12 cellular contexts compared by ENCODE assay signal in the genomic region with DNA sequence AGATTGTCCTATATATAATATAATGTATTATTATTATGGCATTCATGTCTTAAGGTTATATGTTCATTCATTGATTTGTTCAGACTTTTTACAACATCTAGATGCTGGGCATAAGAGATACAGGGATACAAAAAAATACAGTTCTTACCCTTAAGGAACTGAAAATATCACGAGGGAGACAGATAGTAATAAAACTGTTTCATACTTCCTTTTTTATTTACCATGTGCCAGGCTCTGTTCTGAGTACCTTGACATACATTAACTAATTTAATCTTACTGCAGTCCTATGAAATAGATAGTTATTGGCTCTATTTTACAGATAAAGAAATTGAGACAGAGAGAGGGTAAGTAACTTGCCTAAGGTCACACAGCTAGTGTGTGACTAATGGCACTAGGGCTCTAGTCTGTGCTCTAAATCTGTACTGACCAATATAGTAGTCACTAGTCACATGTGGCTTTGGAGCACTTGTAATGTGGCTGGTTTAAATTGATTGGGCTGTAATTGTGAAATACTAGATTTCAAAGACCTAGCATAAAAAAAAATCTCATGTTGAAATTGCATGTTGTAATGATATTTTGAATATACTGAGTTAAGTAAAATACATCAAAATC. TPM values are rescaled to one million over a fixed set of nuclear protein-coding genes. Genes with fewer than 3 reads are reported as not detected.
A peak's percentile ranks its signal among the peaks of the same experiment; 100 is the strongest.
DNase-seq lines count a peak whose midpoint lies in the region; ATAC-seq, FAIRE-seq and TF ChIP-seq lines count a peak whose summit lies in the region.
"Had no signal": no experiment of that assay in that cellular context is flagged by ENCODE, and none has a peak within 500 bp of the region (broad histone marks: within the 10 kb centered on the region; RNA-seq: fewer than 3 reads in every experiment).

No MANE protein-coding gene starts in this region.

- no peaks in the 10 kb centered on the region for H3K27me3 ChIP-seq in SJCRH30
- H3K27me3 ChIP-seq: heart right ventricle had no signal

- no peak for ATAC-seq in A549
- peak; percentile 61 for ATAC-seq in GM19328 (IDR thresholded peaks at IDR 0.05; ENCODE audit: unreplicated experiment)
- ATAC-seq in HG02981 (IDR thresholded peaks at IDR 0.05; ENCODE audit: unreplicated experiment) = peak; percentile 70
- no peak for ATAC-seq in effector memory CD8-positive, alpha-beta T cell (replicated peaks)
- ATAC-seq: Right ventricle myocardium inferior had no signal

- WGBS in A549 (ENCODE audit: missing lambda C conversion rate) = 83% methylated on average over 1 of the region's 1 CpG

- TF ChIP-seq POLR2A in A549 (IDR thresholded peaks at IDR 0.05; ENCODE audit: low read length) = no peak

- H3K36me3 Mint-ChIP-seq in effector memory CD8-positive, alpha-beta T cell (ENCODE audit: insufficient read depth) = peaks cover 21% of the 10 kb centered on the region

- H3K9me3 Mint-ChIP-seq in effector memory CD8-positive, alpha-beta T cell = no peaks in the 10 kb centered on the region
- H3K9me3 Mint-ChIP-seq: activated T-helper 2 cell treated with anti-CD3 and anti-CD28 coated beads, Interferon-gamma antibody, Interleukin-2, Interleukin-4, amounts not matched to agents 10 μg/mL and 5 μg/mL and 100 μg/mL, durations not matched to agents 14 hours and 24 hours and 36 hours had no signal

- H3K36me3 ChIP-seq in SJCRH30 = peaks cover 6% of the 10 kb centered on the region; the same call in 1 of the 2 replicates

- TF ChIP-seq CTCF in A549 (IDR thresholded peaks at IDR 0.05) = no peak

- no peak overlapping the region for H3K27ac Mint-ChIP-seq in effector memory CD8-positive, alpha-beta T cell
- H3K27ac Mint-ChIP-seq: activated T-helper 2 cell treated with anti-CD3 and anti-CD28 coated beads, Interferon-gamma antibody, Interleukin-2, Interleukin-4, amounts not matched to agents 10 μg/mL and 5 μg/mL and 100 μg/mL, durations not matched to agents 14 hours and 24 hours and 36 hours had no signal

- H3K27ac ChIP-seq in A549 (no peak overlapping the region), SJCRH30 (peak overlapping the region; percentile 90)

- no peaks in the 10 kb centered on the region for H3K9me3 ChIP-seq in A549
- no peaks in the 10 kb centered on the region for H3K9me3 ChIP-seq in SJCRH30 (replicated peaks)
- H3K9me3 ChIP-seq: heart right ventricle had no signal

- H3K4me3 Mint-ChIP-seq in effector memory CD8-positive, alpha-beta T cell = no peak overlapping the region

- CTCF ChIA-PET in A549 (lab: Yijun Ruan, JAX) = interaction anchor here (1.5 kb wide), 1 partner anchor 138 kb away, joined by 5 read pairs; no protein-coding TSS in a partner anchor

- no peak for TF ChIP-seq RAD21 in A549 (conservative IDR thresholded peaks at IDR 0.05 in 1 of 2, IDR thresholded peaks at IDR 0.05 in 1 of 2)

- FAIRE-seq in A549 (lab: Jason Lieb, UNC) = no peak

- peaks cover 8% of the 10 kb centered on the region; the same call in 2 of the 3 replicates for H3K4me1 ChIP-seq in A549
- H3K4me1 ChIP-seq in SJCRH30 = peaks cover 28% of the 10 kb centered on the region

- POLR2A ChIA-PET in A549 (lab: Yijun Ruan, JAX) = no interaction called here

- H3K4me3 ChIP-seq in A549 (no peak overlapping the region), SJCRH30 (no peak overlapping the region)
- H3K4me3 ChIP-seq: heart right ventricle, smooth muscle cell had no signal

- H3K27me3 Mint-ChIP-seq in effector memory CD8-positive, alpha-beta T cell = no peaks in the 10 kb centered on the region

- DNase-seq in A549 (ENCODE audit: low read depth in 1 of 2, low spot score in 1 of 2) = no peak
- no peak for DNase-seq in SJCRH30
- no peak for DNase-seq in retina
- DNase-seq in SKM-1 (lab: John Stamatoyannopoulos, UW; ENCODE audit: unreplicated experiment) = no peak
- no peak for DNase-seq in globus pallidus (ENCODE audit: low spot score)
- DNase-seq in effector memory CD8-positive, alpha-beta T cell = no peak
- DNase-seq: heart right ventricle had no signal

- H3K4me1 Mint-ChIP-seq in effector memory CD8-positive, alpha-beta T cell (ENCODE audit: low read depth in 2 of 2) = peaks cover 12 to 50% of the 10 kb centered on the region in 2 donors

- no peak for TF ChIP-seq EP300 in A549 (IDR thresholded peaks at IDR 0.05)

- H3K4me2 ChIP-seq in A549 = no peak overlapping the region
- H3K4me2 ChIP-seq: smooth muscle cell had no signal

TF ChIP-seq in A549, 52 proteins besides CTCF, POLR2A, EP300 and RAD21:
- no peak for TF ChIP-seq RNF2 (IDR thresholded peaks at IDR 0.05; ENCODE audit: borderline replicate concordance, low read depth)
- peak; percentile 19 for TF ChIP-seq ZFP36 (IDR thresholded peaks at IDR 0.05; ENCODE audit: borderline replicate concordance, partially characterized antibody)
- TF ChIP-seq, protein P1, sequence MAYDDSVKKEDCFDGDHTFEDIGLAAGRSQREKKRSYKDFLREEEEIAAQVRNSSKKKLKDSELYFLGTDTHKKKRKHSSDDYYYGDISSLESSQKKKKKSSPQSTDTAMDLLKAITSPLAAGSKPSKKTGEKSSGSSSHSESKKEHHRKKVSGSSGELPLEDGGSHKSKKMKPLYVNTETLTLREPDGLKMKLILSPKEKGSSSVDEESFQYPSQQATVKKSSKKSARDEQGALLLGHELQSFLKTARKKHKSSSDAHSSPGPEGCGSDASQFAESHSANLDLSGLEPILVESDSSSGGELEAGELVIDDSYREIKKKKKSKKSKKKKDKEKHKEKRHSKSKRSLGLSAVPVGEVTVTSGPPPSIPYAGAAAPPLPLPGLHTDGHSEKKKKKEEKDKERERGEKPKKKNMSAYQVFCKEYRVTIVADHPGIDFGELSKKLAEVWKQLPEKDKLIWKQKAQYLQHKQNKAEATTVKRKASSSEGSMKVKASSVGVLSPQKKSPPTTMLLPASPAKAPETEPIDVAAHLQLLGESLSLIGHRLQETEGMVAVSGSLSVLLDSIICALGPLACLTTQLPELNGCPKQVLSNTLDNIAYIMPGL (CRISPR knock-in tag; IDR thresholded peaks at IDR 0.05; ENCODE audit: borderline replicate concordance) = no peak

RNA-seq across cellular contexts. Expression of a gene that starts 21.3 kb away (rescaled TPM):
- polyA plus RNA-seq in A549 (2011; rRNA removed) (70.4 and 102 TPM in 2 replicates), A549 (2017; fragmentation: RNase III; extraction: RNeasy Plus Mini Kit Qiagen cat#74134 plus additional on column Dnase treatment) (19.3 to 23.7 TPM (median 20.9 TPM) in 3 replicates)
- polyA plus RNA-seq in A549 (2012; cell fraction: cytosol; rRNA removed) = 20.3 and 20.4 TPM in 2 replicates
- polyA plus RNA-seq in A549 (2012; cell fraction: nucleus; rRNA removed) = 11.3 and 21.5 TPM in 2 replicates
- polyA minus RNA-seq in A549 (2011; rRNA and poly(A)+ RNA removed) = 91.7 and 113 TPM in 2 replicates
- total RNA-seq in SJCRH30 (2014; rRNA removed; shearing (Covaris generic)) = 66.8 and 67.0 TPM in 2 replicates

Comparison
In these comparisons a context has a peak if more than half of its experiments do, and no peak if none do; other contexts are left out.
1. ATAC-seq: peak in GM19328 (single experiment) and HG02981 (single experiment); none in A549 (0 of 2) and effector memory CD8-positive, alpha-beta T cell (single experiment).